ENCODE assay signal across 8 cellular contexts in genomic region chr12:66169221-66170170, GRCh38. TPM values are rescaled to one million over a fixed set of nuclear protein-coding genes. Genes with fewer than 3 reads are reported as not detected.
DNase-seq lines count a peak whose midpoint lies in the region; ATAC-seq and TF ChIP-seq lines count a peak whose summit lies in the region.

TSS of gene TMBIM4 (minus strand) at chr12:66169996. CDS start at chr12:66169951, 45 bp downstream.

- peak within 1 kb of the TSS; percentile 91 for H3K4me3 Mint-ChIP-seq in progenitor cell of endocrine pancreas (ENCODE audit: low read depth)

- TF ChIP-seq POLR2A in adrenal gland (IDR thresholded peaks at IDR 0.05) = peak; percentile 36 to 80

- peak within 1 kb of the TSS; percentile 44 to 88 (median 82) for H3K4me3 ChIP-seq in adrenal gland

- H3K27ac ChIP-seq in adrenal gland = peak within 1 kb of the TSS; percentile 91 to 100 (median 99)

- H3K27me3 ChIP-seq in adrenal gland = no peaks in the 10 kb centered on the region

- ATAC-seq in HG02870 (IDR thresholded peaks at IDR 0.05; ENCODE audit: unreplicated experiment) (peak; percentile 81), left cardiac atrium (peak; percentile 97)

- H3K9me3 ChIP-seq in adrenal gland (replicated peaks in 1 of 3) = no peaks in the 10 kb centered on the region

- peaks cover 9% of the 10 kb centered on the region for H3K36me3 Mint-ChIP-seq in progenitor cell of endocrine pancreas (ENCODE audit: insufficient read depth)

- TF ChIP-seq CTCF in GM13976 (IDR thresholded peaks at IDR 0.05; ENCODE audit: borderline replicate concordance, control extremely low read depth, extremely low read depth, insufficient read depth, missing control alignments) = peak; percentile 17
- peak in 5 of 6 experiments; percentile 55 to 86 (median 66) for TF ChIP-seq CTCF in adrenal gland (IDR thresholded peaks at IDR 0.05)
- peak; percentile 45 for TF ChIP-seq CTCF in progenitor cell of endocrine pancreas (IDR thresholded peaks at IDR 0.05; ENCODE audit: unreplicated experiment)

- H3K27me3 Mint-ChIP-seq in progenitor cell of endocrine pancreas = no peaks in the 10 kb centered on the region

- peaks cover 11 to 25% of the 10 kb centered on the region in 2 donors for H3K4me1 ChIP-seq in adrenal gland (replicated peaks in 1 of 2)

- DNase-seq in GM13976 (ENCODE audit: low spot score) (peak; percentile 88), NCI-H146 (lab: John Stamatoyannopoulos, UW) (peak; percentile 95), T-helper 1 cell (peak; percentile 75 to 89 (median 82)), adrenal gland (peak; percentile 87 to 92 (median 91)), left cardiac atrium (peak; percentile 92), progenitor cell of endocrine pancreas (ENCODE audit: low spot score, unreplicated experiment) (peak; percentile 46), ureter (ENCODE audit: low spot score) (peak; percentile 89)

- H3K4me1 Mint-ChIP-seq in progenitor cell of endocrine pancreas (ENCODE audit: low read depth) = peaks cover 2% of the 10 kb centered on the region

- no peaks in the 10 kb centered on the region for H3K36me3 ChIP-seq in adrenal gland (replicated peaks in 1 of 2)

- 0 to 1% (median 0%) methylated on average over 30 to 67 of the region's 67 CpGs for WGBS in adrenal gland, 4 donors

- H3K9me3 Mint-ChIP-seq in progenitor cell of endocrine pancreas (ENCODE audit: low read depth) = peaks cover 12% of the 10 kb centered on the region

- intact Hi-C loops in adrenal gland (cut with DNase I) = no loop called here
- intact Hi-C loops in left cardiac atrium (cut with DNase I) = loop anchor here (10.0 kb wide), 2 partner anchors 65 to 135 kb away; partner anchors contain the start of gene HELB (in 1 of the 2)

- peak within 1 kb of the TSS; percentile 95 for H3K27ac Mint-ChIP-seq in progenitor cell of endocrine pancreas

- in situ Hi-C loops in GM13976 (cut with MboI; ENCODE audit: low sequenced_read_pairs, unreplicated experiment) = no loop called here

RNA-seq across cellular contexts. Expression of gene TMBIM4, which starts in this region (rescaled TPM):
- total RNA-seq in adrenal gland = 100 to 1,000 TPM; 173 to 291 (median 226) TPM
- 100 to 1,000 TPM in 2 of 3 donors, 10 to 100 TPM in 1; 94.3 to 248 (median 149) TPM for polyA plus RNA-seq in adrenal gland
- total RNA-seq in left cardiac atrium = 100 to 1,000 TPM in 1 of 2 donors, 10 to 100 TPM in 1; 92.2 to 101 TPM
- 28.7 and 30.9 TPM in 2 replicates for total RNA-seq in progenitor cell of endocrine pancreas
- 124 TPM for total RNA-seq in ureter

Comparison
In these comparisons a context has a peak if more than half of its experiments do, and no peak if none do; other contexts are left out.
1. Peak in every context shown above with its lines: DNase-seq, ATAC-seq, H3K4me3 ChIP-seq and H3K27ac ChIP-seq.
2. intact Hi-C loops: an anchor here in left cardiac atrium (10.0 kb wide); none called in adrenal gland.